In genomic region chr6:7919871-7920270, GRCh38 we compare ENCODE assay signal across 11 cellular contexts. TPM values are rescaled to one million over a fixed set of nuclear protein-coding genes. Genes with fewer than 3 reads are reported as not detected.
DNase-seq lines count a peak whose midpoint lies in the region; ATAC-seq and TF ChIP-seq lines count a peak whose summit lies in the region.
"Had no signal": no experiment of that assay in that cellular context is flagged by ENCODE, and none has a peak within 500 bp of the region (broad histone marks: within the 10 kb centered on the region; RNA-seq: fewer than 3 reads in every experiment).

No MANE protein-coding gene starts in this region.

- no peaks in the 10 kb centered on the region for H3K36me3 ChIP-seq in right atrium auricular region

- H3K4me3 Mint-ChIP-seq in activated naive CD4-positive, alpha-beta T cell treated with anti-CD3 and anti-CD28 coated beads, Interleukin-2, amount 10 ng/mL, durations not matched to agents 7 days and 5 days = no peak overlapping the region
- H3K4me3 Mint-ChIP-seq in T-helper 2 cell treated with Interferon-gamma antibody and Interleukin-4, amounts not matched to agents 5 μg/mL and 100 μg/mL, for 36 hours = no peak overlapping the region
- H3K4me3 Mint-ChIP-seq: B cell had no signal

- H3K9me3 ChIP-seq in right atrium auricular region = no peaks in the 10 kb centered on the region

- no peak for ATAC-seq in GM18870 (IDR thresholded peaks at IDR 0.05; ENCODE audit: unreplicated experiment)

- TF ChIP-seq CTCF in right atrium auricular region (IDR thresholded peaks at IDR 0.05) = no peak

- intact Hi-C loops in head of caudate nucleus (cut with DNase I) = no loop called here

- no peak overlapping the region for H3K4me3 ChIP-seq in right atrium auricular region
- H3K4me3 ChIP-seq: skin epidermis had no signal

- no peaks in the 10 kb centered on the region for H3K4me1 ChIP-seq in right atrium auricular region

- peaks cover 7% of the 10 kb centered on the region for H3K27me3 Mint-ChIP-seq in activated naive CD4-positive, alpha-beta T cell treated with anti-CD3 and anti-CD28 coated beads, Interleukin-2, amount 10 ng/mL, durations not matched to agents 7 days and 5 days
- H3K27me3 Mint-ChIP-seq in T-helper 2 cell treated with Interferon-gamma antibody and Interleukin-4, amounts not matched to agents 5 μg/mL and 100 μg/mL, for 36 hours (ENCODE audit: low read depth) = peaks cover 4% of the 10 kb centered on the region
- H3K27me3 Mint-ChIP-seq: B cell had no signal

- no peak overlapping the region for H3K27ac Mint-ChIP-seq in activated naive CD4-positive, alpha-beta T cell treated with anti-CD3 and anti-CD28 coated beads, Interleukin-2, amount 10 ng/mL, durations not matched to agents 7 days and 5 days
- no peak overlapping the region for H3K27ac Mint-ChIP-seq in T-helper 2 cell treated with Interferon-gamma antibody and Interleukin-4, amounts not matched to agents 5 μg/mL and 100 μg/mL, for 36 hours
- H3K27ac Mint-ChIP-seq: B cell had no signal

- no peaks in the 10 kb centered on the region for H3K27me3 ChIP-seq in right atrium auricular region

- no peaks in the 10 kb centered on the region for H3K36me3 Mint-ChIP-seq in activated naive CD4-positive, alpha-beta T cell treated with anti-CD3 and anti-CD28 coated beads, Interleukin-2, amount 10 ng/mL, durations not matched to agents 7 days and 5 days
- no peaks in the 10 kb centered on the region for H3K36me3 Mint-ChIP-seq in T-helper 2 cell treated with Interferon-gamma antibody and Interleukin-4, amounts not matched to agents 5 μg/mL and 100 μg/mL, for 36 hours (ENCODE audit: low read depth)

- CTCF ChIA-PET in activated naive CD4-positive, alpha-beta T cell treated with anti-CD3 and anti-CD28 coated beads, Interleukin-2, amount 10 ng/mL, durations not matched to agents 7 days and 5 days (lab: Charles Lee) = no interaction called here

- H3K27ac ChIP-seq in right atrium auricular region = no peak overlapping the region

- H3K4me1 Mint-ChIP-seq in activated naive CD4-positive, alpha-beta T cell treated with anti-CD3 and anti-CD28 coated beads, Interleukin-2, amount 10 ng/mL, durations not matched to agents 7 days and 5 days = no peaks in the 10 kb centered on the region
- no peaks in the 10 kb centered on the region for H3K4me1 Mint-ChIP-seq in T-helper 2 cell treated with Interferon-gamma antibody and Interleukin-4, amounts not matched to agents 5 μg/mL and 100 μg/mL, for 36 hours (ENCODE audit: low read depth)

- no peaks in the 10 kb centered on the region for H3K9me3 Mint-ChIP-seq in activated naive CD4-positive, alpha-beta T cell treated with anti-CD3 and anti-CD28 coated beads, Interleukin-2, amount 10 ng/mL, durations not matched to agents 7 days and 5 days
- peaks cover 2% of the 10 kb centered on the region for H3K9me3 Mint-ChIP-seq in T-helper 2 cell treated with Interferon-gamma antibody and Interleukin-4, amounts not matched to agents 5 μg/mL and 100 μg/mL, for 36 hours

- peak; percentile 66 for DNase-seq in activated naive CD4-positive, alpha-beta T cell treated with Interleukin-2 at 50 U/mL for 16 hours
- DNase-seq in activated naive CD4-positive, alpha-beta T cell treated with anti-CD3 and anti-CD28 coated beads, Interleukin-2, amount 10 ng/mL, durations not matched to agents 7 days and 5 days = no peak
- DNase-seq in T-helper 2 cell treated with Interferon-gamma antibody and Interleukin-4, amounts not matched to agents 5 μg/mL and 100 μg/mL, for 36 hours (ENCODE audit: low spot score) = peak; percentile 16
- DNase-seq in head of caudate nucleus = peak; percentile 41 to 92 (median 75)
- DNase-seq in stimulated activated CD4-positive, alpha-beta T cell treated with anti-CD3 and anti-CD28 coated beads, Interleukin-4, amount 100 ng/mL, for 4 hours = peak; percentile 31 to 52
- no peak for DNase-seq in NCI-H1417 (lab: John Stamatoyannopoulos, UW)
- no peak for DNase-seq in right atrium auricular region (ENCODE audit: low spot score)
- DNase-seq: NCI-H774 had no signal

RNA-seq across cellular contexts. Expression of gene TXNDC5, which starts 9.3 kb away (rescaled TPM):
- total RNA-seq in right atrium auricular region = 10 to 100 TPM; 71.3 to 82.0 TPM

Comparison
In these comparisons a context has a peak if more than half of its experiments do, and no peak if none do; other contexts are left out.
1. DNase-seq: peak in activated naive CD4-positive, alpha-beta T cell treated with Interleukin-2 at 50 U/mL for 16 hours (single experiment), T-helper 2 cell treated with Interferon-gamma antibody and Interleukin-4, amounts not matched to agents 5 μg/mL and 100 μg/mL, for 36 hours (single experiment), head of caudate nucleus (42 of 42) and stimulated activated CD4-positive, alpha-beta T cell treated with anti-CD3 and anti-CD28 coated beads, Interleukin-4, amount 100 ng/mL, for 4 hours (2 of 2); none in activated naive CD4-positive, alpha-beta T cell treated with anti-CD3 and anti-CD28 coated beads, Interleukin-2, amount 10 ng/mL, durations not matched to agents 7 days and 5 days (single experiment), NCI-H1417 (0 of 3) and right atrium auricular region (single experiment).